In genomic region chr10:3848768-3849643, GRCh38 we compare ENCODE assay signal across 10 cellular contexts.
DNase-seq lines count a peak whose midpoint lies in the region; ATAC-seq, FAIRE-seq and TF ChIP-seq lines count a peak whose summit lies in the region.
"Had no signal": no experiment of that assay in that cellular context is flagged by ENCODE, and none has a peak within 500 bp of the region (broad histone marks: within the 10 kb centered on the region; RNA-seq: fewer than 3 reads in every experiment).

No MANE protein-coding gene starts in this region.

- H3K4me1 Mint-ChIP-seq in astrocyte (ENCODE audit: low read depth, unreplicated experiment): peaks cover 32% of the 10 kb centered on the region

- H3K27me3 ChIP-seq in astrocyte (ENCODE audit: insufficient read depth, low read length): no peaks in the 10 kb centered on the region
- H3K27me3 ChIP-seq in H7 (ENCODE audit: control insufficient read depth, insufficient read depth, low read length): no peaks in the 10 kb centered on the region
- no peaks in the 10 kb centered on the region for H3K27me3 ChIP-seq in HAP-1 (ENCODE audit: low read depth)

- no peaks in the 10 kb centered on the region for H3K36me3 Mint-ChIP-seq in astrocyte (ENCODE audit: low read depth, unreplicated experiment)

- TF ChIP-seq CTCF in AG10803 (conservative IDR thresholded peaks at IDR 0.05; ENCODE audit: low read length) (no peak), astrocyte (IDR thresholded peaks at IDR 0.05; ENCODE audit: insufficient read depth, low read depth, low read length) (no peak)

- no peaks in the 10 kb centered on the region for H3K9me3 Mint-ChIP-seq in astrocyte (ENCODE audit: unreplicated experiment)
- H3K9me3 Mint-ChIP-seq: stimulated activated naive CD8-positive, alpha-beta T cell treated with anti-CD3 and anti-CD28 coated beads, Interleukin-15, Interleukin-2, amounts not matched to agents 100 ng/mL and 50 ng/mL, for 24 hours had no signal

- no peak overlapping the region for H2AFZ ChIP-seq in astrocyte (ENCODE audit: low read depth, low read length)

- no peaks in the 10 kb centered on the region for H4K20me1 ChIP-seq in astrocyte (ENCODE audit: insufficient read depth, low read length)

- H3K27ac Mint-ChIP-seq in astrocyte (ENCODE audit: unreplicated experiment): no peak overlapping the region

- no peak for FAIRE-seq in astrocyte (lab: Jason Lieb, UNC)

- no peaks in the 10 kb centered on the region for H3K9me3 ChIP-seq in astrocyte (ENCODE audit: insufficient read depth, low read depth, low read length)
- H3K9me3 ChIP-seq in HAP-1: no peaks in the 10 kb centered on the region

- no peak for ATAC-seq in HG02852 (IDR thresholded peaks at IDR 0.05; ENCODE audit: unreplicated experiment)

- H3K79me2 ChIP-seq in astrocyte (ENCODE audit: insufficient read depth, low read length): no peaks in the 10 kb centered on the region

- no peaks in the 10 kb centered on the region for H3K36me3 ChIP-seq in astrocyte (ENCODE audit: insufficient read depth, low read length)
- H3K36me3 ChIP-seq in H7 (replicated peaks; ENCODE audit: control insufficient read depth, insufficient read depth, low read length): no peaks in the 10 kb centered on the region
- H3K36me3 ChIP-seq in HAP-1 (replicated peaks): no peaks in the 10 kb centered on the region

- H3K9ac ChIP-seq in astrocyte (ENCODE audit: low read length): no peak overlapping the region

- H3K4me1 ChIP-seq in astrocyte (ENCODE audit: insufficient read depth, low read length) (peaks cover 37% of the 10 kb centered on the region), HAP-1 (no peaks in the 10 kb centered on the region)

- H3K4me3 ChIP-seq in AG10803 (ENCODE audit: low read length): no peak overlapping the region
- no peak overlapping the region for H3K4me3 ChIP-seq in astrocyte (ENCODE audit: insufficient read depth, low read depth, low read length)
- H3K4me3 ChIP-seq in H7 (ENCODE audit: insufficient read depth, low read depth, low read length): no peak overlapping the region
- H3K4me3 ChIP-seq in HAP-1: no peak overlapping the region

- H3K4me3 Mint-ChIP-seq in astrocyte (ENCODE audit: unreplicated experiment): no peak overlapping the region
- H3K4me3 Mint-ChIP-seq: stimulated activated naive CD8-positive, alpha-beta T cell treated with anti-CD3 and anti-CD28 coated beads, Interleukin-15, Interleukin-2, amounts not matched to agents 100 ng/mL and 50 ng/mL, for 24 hours had no signal

- peak overlapping the region; percentile 81 for H3K27ac ChIP-seq in astrocyte (ENCODE audit: low read depth, low read length)

- no peak overlapping the region for H3K4me2 ChIP-seq in astrocyte (ENCODE audit: low read length)

- in situ Hi-C loops in HAP-1 (cut with MboI; ENCODE audit: low sequenced_read_pairs): no loop called here

- peak; percentile 63 for DNase-seq in AG10803 (ENCODE audit: low read depth)
- DNase-seq in HCEC 1CT: peak; percentile 90
- DNase-seq in astrocyte (ENCODE audit: low read depth): peak; percentile 81
- DNase-seq in kidney tubule cell (ENCODE audit: low spot score): peak; percentile 72
- DNase-seq in NCI-H2081 treated with DMSO at 0.1 percent for 48 hours (lab: John Stamatoyannopoulos, UW): no peak
- DNase-seq in H7: no peak
- no peak for DNase-seq in HAP-1 (ENCODE audit: low spot score in 2 of 2)
- DNase-seq: NCI-H187 had no signal

- H3K27me3 Mint-ChIP-seq in astrocyte (ENCODE audit: low read depth, unreplicated experiment): no peaks in the 10 kb centered on the region
- H3K27me3 Mint-ChIP-seq: stimulated activated naive CD8-positive, alpha-beta T cell treated with anti-CD3 and anti-CD28 coated beads, Interleukin-15, Interleukin-2, amounts not matched to agents 100 ng/mL and 50 ng/mL, for 24 hours had no signal

Comparison
In these comparisons a context has a peak if more than half of its experiments do, and no peak if none do; other contexts are left out.
1. DNase-seq: peak in AG10803 (single experiment), HCEC 1CT (single experiment), astrocyte (single experiment) and kidney tubule cell (single experiment); none in NCI-H2081 treated with DMSO at 0.1 percent for 48 hours (single experiment), H7 (single experiment) and HAP-1 (0 of 2).